In genomic region chr22:37401401-37401859, GRCh38 we compare ENCODE assay signal across 17 cellular contexts. TPM values are rescaled to one million over a fixed set of nuclear protein-coding genes. Genes with fewer than 3 reads are reported as not detected.
A peak's percentile ranks its signal among the peaks of the same experiment; 100 is the strongest.
DNase-seq lines count a peak whose midpoint lies in the region; TF ChIP-seq lines count a peak whose summit lies in the region.
"Had no signal": no experiment of that assay in that cellular context is flagged by ENCODE, and none has a peak within 500 bp of the region (broad histone marks: within the 10 kb centered on the region; RNA-seq: fewer than 3 reads in every experiment).

No MANE protein-coding gene starts in this region.

- H3K4me3 ChIP-seq in HEK293 (ENCODE audit: low read depth, low read length), result no peak overlapping the region
- no peak overlapping the region for H3K4me3 ChIP-seq in left ventricle myocardium inferior
- H3K4me3 ChIP-seq in prostate gland, result no peak overlapping the region
- no peak overlapping the region for H3K4me3 ChIP-seq in esophagus muscularis mucosa

- H3K27ac ChIP-seq in HEK293 (ENCODE audit: extremely low read depth, low read depth, low read length) (peak overlapping the region; percentile 10; the same call in 1 of the 2 replicates), left ventricle myocardium inferior (replicated peaks) (no peak overlapping the region), prostate gland (peak overlapping the region; percentile 65 to 67), esophagus muscularis mucosa (replicated peaks in 1 of 4) (no peak overlapping the region)

- peak; percentile 29 for DNase-seq in cerebellum (ENCODE audit: low spot score)
- peak; percentile 61 for DNase-seq in left ventricle myocardium inferior
- peak; percentile 58 for DNase-seq in prostate gland (ENCODE audit: low spot score)
- DNase-seq in esophagus muscularis mucosa (ENCODE audit: extremely low spot score), result no peak
- DNase-seq in stimulated activated CD4-positive, alpha-beta T cell treated with anti-CD3 and anti-CD28 coated beads, Interleukin-1b, Interleukin-23, amount 100 ng/mL, for 48 hours, result no peak
- DNase-seq in activated CD8-positive, alpha-beta memory T cell treated with anti-CD3 and anti-CD28 coated beads, Interleukin-2, amount 50 U/mL, for 4 hours, result no peak
- DNase-seq in DMS79 (lab: John Stamatoyannopoulos, UW), result no peak
- DNase-seq: dermis blood vessel endothelial cell, EL, erythroblast, hippocampal formation, Karpas-422, natural killer cell, NCI-H1092 treated with DMSO at 0.1 percent for 48 hours, NCI-H2171 had no signal

- WGBS in prostate gland, result 24% methylated on average over 10 of the region's 10 CpGs
- WGBS in esophagus muscularis mucosa, result 57% methylated on average over 8 of the region's 10 CpGs

- CTCF ChIA-PET in HEK293 (lab: Yijun Ruan, JAX), result interaction anchor here (0.7 to 1.0 kb wide), 2 partner anchors 56 to 71 kb away, joined by 4 to 5 read pairs; no protein-coding TSS in a partner anchor

- TF ChIP-seq POLR2A in prostate gland (IDR thresholded peaks at IDR 0.05) (no peak), esophagus muscularis mucosa (IDR thresholded peaks at IDR 0.05; ENCODE audit: low read depth) (no peak)

- H3K36me3 ChIP-seq in HEK293 (ENCODE audit: control insufficient read depth in 2 of 2, insufficient read depth in 1 of 2, low read length in 2 of 2) (no peaks in the 10 kb centered on the region), left ventricle myocardium inferior (no peaks in the 10 kb centered on the region), prostate gland (no peaks in the 10 kb centered on the region), esophagus muscularis mucosa (no peaks in the 10 kb centered on the region)

- POLR2A ChIA-PET in HEK293 (lab: Yijun Ruan, JAX), result no interaction called here

- no peaks in the 10 kb centered on the region for H3K4me1 ChIP-seq in HEK293 (ENCODE audit: control insufficient read depth, insufficient read depth, low read length)
- peaks cover 7% of the 10 kb centered on the region for H3K4me1 ChIP-seq in left ventricle myocardium inferior
- H3K4me1 ChIP-seq in prostate gland (replicated peaks), result peaks cover 15% of the 10 kb centered on the region
- H3K4me1 ChIP-seq in esophagus muscularis mucosa, result no peaks in the 10 kb centered on the region

- intact Hi-C loops in left ventricle myocardium inferior (cut with micrococcal nuclease), result no loop called here
- intact Hi-C loops in prostate gland (cut with DNase I), result no loop called here
- intact Hi-C loops in esophagus muscularis mucosa (cut with DNase I), result no loop called here

- TF ChIP-seq EP300 in esophagus muscularis mucosa (IDR thresholded peaks at IDR 0.05), result no peak

- TF ChIP-seq CTCF in HEK293 (tag by site-specific recombination; IDR thresholded peaks at IDR 0.05), result no peak
- TF ChIP-seq CTCF in left ventricle myocardium inferior (IDR thresholded peaks at IDR 0.05; ENCODE audit: borderline replicate concordance), result no peak
- TF ChIP-seq CTCF in prostate gland (IDR thresholded peaks at IDR 0.05), result no peak
- no peak for TF ChIP-seq CTCF in esophagus muscularis mucosa (IDR thresholded peaks at IDR 0.05)

- H3K27me3 ChIP-seq in left ventricle myocardium inferior (ENCODE audit: low read depth), result peaks cover 73% of the 10 kb centered on the region
- no peaks in the 10 kb centered on the region for H3K27me3 ChIP-seq in prostate gland (replicated peaks; ENCODE audit: insufficient read depth)
- H3K27me3 ChIP-seq in esophagus muscularis mucosa, result peaks cover 0 to 78% (median 0%) of the 10 kb centered on the region in 4 donors

- H3K9me3 ChIP-seq in HEK293 (ENCODE audit: control insufficient read depth, insufficient read depth, low read depth, low read length) (no peaks in the 10 kb centered on the region), left ventricle myocardium inferior (replicated peaks) (no peaks in the 10 kb centered on the region), prostate gland (no peaks in the 10 kb centered on the region), esophagus muscularis mucosa (no peaks in the 10 kb centered on the region)

TF ChIP-seq in HEK293, 187 proteins besides CTCF, POLR2A, EP300 and RAD21 (continues in another document):
- TF ChIP-seq AEBP2 (tag by site-specific recombination; IDR thresholded peaks at IDR 0.05; ENCODE audit: borderline replicate concordance), result no peak
- TF ChIP-seq ZNF626 (tag by site-specific recombination; IDR thresholded peaks at IDR 0.05), result no peak
- TF ChIP-seq ZNF19 (tag by site-specific recombination; IDR thresholded peaks at IDR 0.05; ENCODE audit: low read depth), result no peak
- TF ChIP-seq ZNF76 (tag by site-specific recombination; IDR thresholded peaks at IDR 0.05; ENCODE audit: borderline replicate concordance, low read depth), result no peak
- TF ChIP-seq ZNF138 (tag by site-specific recombination; IDR thresholded peaks at IDR 0.05; ENCODE audit: borderline replicate concordance), result no peak
- no peak for TF ChIP-seq ZNF549 (tag by site-specific recombination; IDR thresholded peaks at IDR 0.05)
- peak; percentile 49 for TF ChIP-seq KLF1 (tag by site-specific recombination; IDR thresholded peaks at IDR 0.05)
- TF ChIP-seq ZNF416 (tag by site-specific recombination; IDR thresholded peaks at IDR 0.05), result no peak
- no peak for TF ChIP-seq ZNF391 (tag by site-specific recombination; IDR thresholded peaks at IDR 0.05; ENCODE audit: borderline replicate concordance, low read depth)
- no peak for TF ChIP-seq INSM2 (tag by site-specific recombination; IDR thresholded peaks at IDR 0.05)
- TF ChIP-seq ZFP69B (tag by site-specific recombination; IDR thresholded peaks at IDR 0.05), result no peak
- peak; percentile 53 for TF ChIP-seq GLIS1 (tag by site-specific recombination; IDR thresholded peaks at IDR 0.05)
- TF ChIP-seq ZIC2 (tag by site-specific recombination; IDR thresholded peaks at IDR 0.05), result peak; percentile 31
- TF ChIP-seq ZNF18 (tag by site-specific recombination; IDR thresholded peaks at IDR 0.05), result no peak

RNA-seq across cellular contexts. Expression of gene ELFN2, which starts 25.8 kb away (rescaled TPM):
- total RNA-seq in cerebellum (5.7 TPM), left ventricle myocardium inferior (not detected), prostate gland (1 to 10 TPM; 2.8 to 4.3 TPM), esophagus muscularis mucosa (under 1 TPM in 2 of 4 donors, not detected in 2; 0.17 TPM)
- total RNA-seq: subcutaneous adipose tissue had no signal

Comparison
In these comparisons a context has a peak if more than half of its experiments do, and no peak if none do; other contexts are left out.
1. H3K27ac ChIP-seq: peak in HEK293 (single experiment) and prostate gland (2 of 2); none in left ventricle myocardium inferior (single experiment) and esophagus muscularis mucosa (0 of 4).
2. DNase-seq: peak in cerebellum (single experiment), left ventricle myocardium inferior (single experiment) and prostate gland (single experiment); none in esophagus muscularis mucosa (single experiment), stimulated activated CD4-positive, alpha-beta T cell treated with anti-CD3 and anti-CD28 coated beads, Interleukin-1b, Interleukin-23, amount 100 ng/mL, for 48 hours (single experiment), activated CD8-positive, alpha-beta memory T cell treated with anti-CD3 and anti-CD28 coated beads, Interleukin-2, amount 50 U/mL, for 4 hours (single experiment) and DMS79 (single experiment).